Comparison of ENCODE assay signal across 5 cellular contexts in the genomic region with DNA sequence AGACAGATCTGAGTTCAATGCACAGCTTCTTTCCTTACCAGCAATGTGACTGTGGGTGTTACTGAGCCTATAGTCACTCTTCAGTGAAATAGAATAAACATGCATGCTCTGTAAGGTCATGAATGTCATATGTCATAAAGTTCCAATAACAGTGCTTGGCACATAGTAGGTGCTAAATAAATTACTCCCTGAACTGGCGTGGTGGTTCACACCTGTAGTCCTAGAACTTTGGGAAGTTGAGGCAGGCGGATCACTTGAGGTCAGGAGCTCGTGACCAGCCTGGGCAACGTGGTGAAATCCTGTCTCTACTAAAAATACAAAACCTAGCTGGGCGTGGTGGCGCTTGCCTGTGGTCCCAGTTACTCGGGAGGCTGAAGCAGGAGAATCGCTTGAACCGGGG.
"Had no signal": no experiment of that assay in that cellular context is flagged by ENCODE, and none has a peak within 500 bp of the region (broad histone marks: within the 10 kb centered on the region; RNA-seq: fewer than 3 reads in every experiment).

No MANE protein-coding gene starts in this region.

- DNase-seq: KG1 had no signal

- FAIRE-seq: H1 had no signal

- H3K4me2 ChIP-seq: GM23338 had no signal

- ATAC-seq: GM23338 had no signal

- H3K4me3 ChIP-seq: GM23338, HAP-1 had no signal

- H3K9me3 ChIP-seq: HAP-1 had no signal

- H3K27ac ChIP-seq: HL-60 had no signal

- H3K4me1 ChIP-seq: HAP-1 had no signal

- H2AFZ ChIP-seq: GM23338 had no signal
